1 cellular context compared by ENCODE assay signal in genomic region chr7:98301693-98302470, GRCh38.
TF ChIP-seq lines count a peak whose summit lies in the region.

No MANE protein-coding gene starts in this region.

TF ChIP-seq in GM23338, 12 proteins besides CTCF, POLR2A, EP300 and RAD21 (continued from another document):
- TF ChIP-seq EZH2phosphoT487 (IDR thresholded peaks at IDR 0.05; ENCODE audit: unreplicated experiment) (no peak), ZNF331 (CRISPR knock-in tag; IDR thresholded peaks at IDR 0.05; ENCODE audit: low read depth) (no peak)
